In the genomic region with DNA sequence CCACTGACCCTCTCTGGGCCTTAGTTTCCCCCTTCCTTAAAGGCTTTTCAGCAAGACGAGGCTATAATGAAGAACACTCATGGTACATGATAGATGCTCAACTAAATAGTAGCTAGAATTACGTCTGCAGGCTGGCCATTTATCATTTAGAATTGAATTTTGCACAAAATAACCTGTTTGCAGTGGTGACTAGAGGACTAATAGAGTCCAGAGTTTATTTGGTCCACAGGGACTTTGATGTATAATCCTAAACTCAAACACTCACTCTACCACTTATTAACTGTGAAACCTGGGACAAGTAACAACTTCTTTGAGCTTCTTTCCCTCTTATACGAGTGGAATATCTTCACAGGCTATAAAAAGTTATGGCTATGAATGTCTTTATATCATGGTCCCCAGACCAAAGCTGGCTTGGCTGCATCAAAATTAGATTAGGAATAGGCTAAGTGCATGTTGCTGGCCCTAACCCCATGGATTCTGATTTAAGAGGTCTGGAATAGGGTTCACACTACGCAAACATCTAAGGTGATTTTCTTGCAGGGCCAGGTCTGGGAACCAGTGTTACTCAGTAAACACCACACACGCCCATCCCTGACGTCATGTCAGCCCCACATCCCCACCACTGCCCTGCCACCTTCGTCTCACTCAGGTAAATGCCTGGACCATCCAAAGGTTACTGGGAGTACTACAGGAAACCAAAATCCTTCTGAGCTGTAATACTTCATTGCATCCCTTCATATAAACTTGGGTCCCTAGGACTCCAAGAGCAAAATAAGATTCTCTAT, we compare ENCODE assay signal across 1 cellular context.
TF ChIP-seq lines count a peak whose summit lies in the region.

No MANE protein-coding gene starts in this region.

TF ChIP-seq in HepG2, 621 proteins besides CTCF, POLR2A, EP300 and RAD21 (continued from another document and continues in another):
- TF ChIP-seq, protein P1, sequence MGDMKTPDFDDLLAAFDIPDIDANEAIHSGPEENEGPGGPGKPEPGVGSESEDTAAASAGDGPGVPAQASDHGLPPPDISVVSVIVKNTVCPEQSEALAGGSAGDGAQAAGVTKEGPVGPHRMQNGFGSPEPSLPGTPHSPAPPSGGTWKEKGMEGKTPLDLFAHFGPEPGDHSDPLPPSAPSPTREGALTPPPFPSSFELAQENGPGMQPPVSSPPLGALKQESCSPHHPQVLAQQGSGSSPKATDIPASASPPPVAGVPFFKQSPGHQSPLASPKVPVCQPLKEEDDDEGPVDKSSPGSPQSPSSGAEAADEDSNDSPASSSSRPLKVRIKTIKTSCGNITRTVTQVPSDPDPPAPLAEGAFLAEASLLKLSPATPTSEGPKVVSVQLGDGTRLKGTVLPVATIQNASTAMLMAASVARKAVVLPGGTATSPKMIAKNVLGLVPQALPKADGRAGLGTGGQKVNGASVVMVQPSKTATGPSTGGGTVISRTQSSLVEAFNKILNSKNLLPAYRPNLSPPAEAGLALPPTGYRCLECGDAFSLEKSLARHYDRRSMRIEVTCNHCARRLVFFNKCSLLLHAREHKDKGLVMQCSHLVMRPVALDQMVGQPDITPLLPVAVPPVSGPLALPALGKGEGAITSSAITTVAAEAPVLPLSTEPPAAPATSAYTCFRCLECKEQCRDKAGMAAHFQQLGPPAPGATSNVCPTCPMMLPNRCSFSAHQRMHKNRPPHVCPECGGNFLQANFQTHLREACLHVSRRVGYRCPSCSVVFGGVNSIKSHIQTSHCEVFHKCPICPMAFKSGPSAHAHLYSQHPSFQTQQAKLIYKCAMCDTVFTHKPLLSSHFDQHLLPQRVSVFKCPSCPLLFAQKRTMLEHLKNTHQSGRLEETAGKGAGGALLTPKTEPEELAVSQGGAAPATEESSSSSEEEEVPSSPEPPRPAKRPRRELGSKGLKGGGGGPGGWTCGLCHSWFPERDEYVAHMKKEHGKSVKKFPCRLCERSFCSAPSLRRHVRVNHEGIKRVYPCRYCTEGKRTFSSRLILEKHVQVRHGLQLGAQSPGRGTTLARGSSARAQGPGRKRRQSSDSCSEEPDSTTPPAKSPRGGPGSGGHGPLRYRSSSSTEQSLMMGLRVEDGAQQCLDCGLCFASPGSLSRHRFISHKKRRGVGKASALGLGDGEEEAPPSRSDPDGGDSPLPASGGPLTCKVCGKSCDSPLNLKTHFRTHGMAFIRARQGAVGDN (CRISPR knock-in tag; IDR thresholded peaks at IDR 0.05): no peak
- TF ChIP-seq U2AF1 (optimal IDR thresholded peaks at IDR 0.05; ENCODE audit: low read depth, low read length): no peak
- TF ChIP-seq ZNF891 (CRISPR knock-in tag; IDR thresholded peaks at IDR 0.05): no peak
- TF ChIP-seq LCORL (IDR thresholded peaks at IDR 0.05): no peak
- TF ChIP-seq LCORL (CRISPR knock-in tag; IDR thresholded peaks at IDR 0.05): no peak
- TF ChIP-seq, protein P2, sequence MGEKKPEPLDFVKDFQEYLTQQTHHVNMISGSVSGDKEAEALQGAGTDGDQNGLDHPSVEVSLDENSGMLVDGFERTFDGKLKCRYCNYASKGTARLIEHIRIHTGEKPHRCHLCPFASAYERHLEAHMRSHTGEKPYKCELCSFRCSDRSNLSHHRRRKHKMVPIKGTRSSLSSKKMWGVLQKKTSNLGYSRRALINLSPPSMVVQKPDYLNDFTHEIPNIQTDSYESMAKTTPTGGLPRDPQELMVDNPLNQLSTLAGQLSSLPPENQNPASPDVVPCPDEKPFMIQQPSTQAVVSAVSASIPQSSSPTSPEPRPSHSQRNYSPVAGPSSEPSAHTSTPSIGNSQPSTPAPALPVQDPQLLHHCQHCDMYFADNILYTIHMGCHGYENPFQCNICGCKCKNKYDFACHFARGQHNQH (CRISPR knock-in tag; IDR thresholded peaks at IDR 0.05): no peak
- TF ChIP-seq, protein P3, sequence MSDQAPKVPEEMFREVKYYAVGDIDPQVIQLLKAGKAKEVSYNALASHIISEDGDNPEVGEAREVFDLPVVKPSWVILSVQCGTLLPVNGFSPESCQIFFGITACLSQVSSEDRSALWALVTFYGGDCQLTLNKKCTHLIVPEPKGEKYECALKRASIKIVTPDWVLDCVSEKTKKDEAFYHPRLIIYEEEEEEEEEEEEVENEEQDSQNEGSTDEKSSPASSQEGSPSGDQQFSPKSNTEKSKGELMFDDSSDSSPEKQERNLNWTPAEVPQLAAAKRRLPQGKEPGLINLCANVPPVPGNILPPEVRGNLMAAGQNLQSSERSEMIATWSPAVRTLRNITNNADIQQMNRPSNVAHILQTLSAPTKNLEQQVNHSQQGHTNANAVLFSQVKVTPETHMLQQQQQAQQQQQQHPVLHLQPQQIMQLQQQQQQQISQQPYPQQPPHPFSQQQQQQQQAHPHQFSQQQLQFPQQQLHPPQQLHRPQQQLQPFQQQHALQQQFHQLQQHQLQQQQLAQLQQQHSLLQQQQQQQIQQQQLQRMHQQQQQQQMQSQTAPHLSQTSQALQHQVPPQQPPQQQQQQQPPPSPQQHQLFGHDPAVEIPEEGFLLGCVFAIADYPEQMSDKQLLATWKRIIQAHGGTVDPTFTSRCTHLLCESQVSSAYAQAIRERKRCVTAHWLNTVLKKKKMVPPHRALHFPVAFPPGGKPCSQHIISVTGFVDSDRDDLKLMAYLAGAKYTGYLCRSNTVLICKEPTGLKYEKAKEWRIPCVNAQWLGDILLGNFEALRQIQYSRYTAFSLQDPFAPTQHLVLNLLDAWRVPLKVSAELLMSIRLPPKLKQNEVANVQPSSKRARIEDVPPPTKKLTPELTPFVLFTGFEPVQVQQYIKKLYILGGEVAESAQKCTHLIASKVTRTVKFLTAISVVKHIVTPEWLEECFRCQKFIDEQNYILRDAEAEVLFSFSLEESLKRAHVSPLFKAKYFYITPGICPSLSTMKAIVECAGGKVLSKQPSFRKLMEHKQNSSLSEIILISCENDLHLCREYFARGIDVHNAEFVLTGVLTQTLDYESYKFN (CRISPR knock-in tag; conservative IDR thresholded peaks at IDR 0.05): peak; percentile 98
- TF ChIP-seq ZSCAN31 (CRISPR knock-in tag; IDR thresholded peaks at IDR 0.05; ENCODE audit: low read depth): no peak
- TF ChIP-seq ATF7 (IDR thresholded peaks at IDR 0.05): peak; percentile 51; the same call in 1 of the 2 replicates
- TF ChIP-seq ATF7 (CRISPR knock-in tag; IDR thresholded peaks at IDR 0.05): no peak; the same call in 1 of the 2 replicates
- no peak for TF ChIP-seq TP53 (CRISPR knock-in tag; conservative IDR thresholded peaks at IDR 0.05)
- TF ChIP-seq HNF4G (IDR thresholded peaks at IDR 0.05; ENCODE audit: borderline replicate concordance, low read depth, low read length): peak; percentile 84
- TF ChIP-seq HNF4G (CRISPR knock-in tag; IDR thresholded peaks at IDR 0.05; ENCODE audit: borderline replicate concordance, low read depth): no peak
- TF ChIP-seq, protein P4, sequence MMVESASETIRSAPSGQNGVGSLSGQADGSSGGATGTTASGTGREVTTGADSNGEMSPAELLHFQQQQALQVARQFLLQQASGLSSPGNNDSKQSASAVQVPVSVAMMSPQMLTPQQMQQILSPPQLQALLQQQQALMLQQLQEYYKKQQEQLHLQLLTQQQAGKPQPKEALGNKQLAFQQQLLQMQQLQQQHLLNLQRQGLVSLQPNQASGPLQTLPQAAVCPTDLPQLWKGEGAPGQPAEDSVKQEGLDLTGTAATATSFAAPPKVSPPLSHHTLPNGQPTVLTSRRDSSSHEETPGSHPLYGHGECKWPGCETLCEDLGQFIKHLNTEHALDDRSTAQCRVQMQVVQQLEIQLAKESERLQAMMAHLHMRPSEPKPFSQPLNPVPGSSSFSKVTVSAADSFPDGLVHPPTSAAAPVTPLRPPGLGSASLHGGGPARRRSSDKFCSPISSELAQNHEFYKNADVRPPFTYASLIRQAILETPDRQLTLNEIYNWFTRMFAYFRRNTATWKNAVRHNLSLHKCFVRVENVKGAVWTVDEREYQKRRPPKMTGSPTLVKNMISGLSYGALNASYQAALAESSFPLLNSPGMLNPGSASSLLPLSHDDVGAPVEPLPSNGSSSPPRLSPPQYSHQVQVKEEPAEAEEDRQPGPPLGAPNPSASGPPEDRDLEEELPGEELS (CRISPR knock-in tag; IDR thresholded peaks at IDR 0.05): peak; percentile 62; the same call in 1 of the 2 replicates
- no peak for TF ChIP-seq MEF2D (CRISPR knock-in tag; IDR thresholded peaks at IDR 0.05)
- no peak for TF ChIP-seq RARG (CRISPR knock-in tag; IDR thresholded peaks at IDR 0.05; ENCODE audit: low read depth)
- TF ChIP-seq ZNF556 (CRISPR knock-in tag; IDR thresholded peaks at IDR 0.05; ENCODE audit: borderline replicate concordance): peak; percentile 83
- no peak for TF ChIP-seq ZNF451 (CRISPR knock-in tag; IDR thresholded peaks at IDR 0.05)
- TF ChIP-seq HNRNPK (IDR thresholded peaks at IDR 0.05; ENCODE audit: low read depth, low read length, poor library complexity, severe bottlenecking): no peak
- TF ChIP-seq SMARCC2 (IDR thresholded peaks at IDR 0.05): no peak
- TF ChIP-seq ZNF3 (CRISPR knock-in tag; IDR thresholded peaks at IDR 0.05): peak; percentile 60; the same call in 1 of the 2 replicates
- TF ChIP-seq MYNN (CRISPR knock-in tag; IDR thresholded peaks at IDR 0.05; ENCODE audit: low read depth): no peak
- TF ChIP-seq MAF1 (CRISPR knock-in tag; IDR thresholded peaks at IDR 0.05; ENCODE audit: borderline replicate concordance): no peak
- no peak for TF ChIP-seq RORA (CRISPR knock-in tag; IDR thresholded peaks at IDR 0.05)
- TF ChIP-seq, protein P5, sequence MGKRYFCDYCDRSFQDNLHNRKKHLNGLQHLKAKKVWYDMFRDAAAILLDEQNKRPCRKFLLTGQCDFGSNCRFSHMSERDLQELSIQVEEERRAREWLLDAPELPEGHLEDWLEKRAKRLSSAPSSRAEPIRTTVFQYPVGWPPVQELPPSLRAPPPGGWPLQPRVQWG (CRISPR knock-in tag; IDR thresholded peaks at IDR 0.05; ENCODE audit: borderline replicate concordance, low read depth): no peak
- no peak for TF ChIP-seq ZNF430 (CRISPR knock-in tag; IDR thresholded peaks at IDR 0.05)
- TF ChIP-seq ZBTB20 (CRISPR knock-in tag; IDR thresholded peaks at IDR 0.05; ENCODE audit: borderline replicate concordance, low read depth): no peak
- peak; percentile 88 for TF ChIP-seq ZEB1 (IDR thresholded peaks at IDR 0.05; ENCODE audit: insufficient replicate concordance, low read depth)
- TF ChIP-seq JUN (CRISPR knock-in tag; IDR thresholded peaks at IDR 0.05): peak; percentile 41; the same call in 1 of the 2 replicates
- TF ChIP-seq ZNF207 (IDR thresholded peaks at IDR 0.05; ENCODE audit: borderline replicate concordance): no peak
- no peak for TF ChIP-seq KDM4B (CRISPR knock-in tag; IDR thresholded peaks at IDR 0.05)
- no peak for TF ChIP-seq ZNF850 (CRISPR knock-in tag; conservative IDR thresholded peaks at IDR 0.05)
- no peak for TF ChIP-seq ZNF747 (CRISPR knock-in tag; IDR thresholded peaks at IDR 0.05; ENCODE audit: borderline replicate concordance)
- TF ChIP-seq ZNF83 (CRISPR knock-in tag; IDR thresholded peaks at IDR 0.05; ENCODE audit: borderline replicate concordance): no peak
- TF ChIP-seq ZNF136 (CRISPR knock-in tag; IDR thresholded peaks at IDR 0.05; ENCODE audit: low read depth): no peak
- no peak for TF ChIP-seq ZNF563 (CRISPR knock-in tag; IDR thresholded peaks at IDR 0.05)
- TF ChIP-seq SETDB1 (CRISPR knock-in tag; IDR thresholded peaks at IDR 0.05; ENCODE audit: borderline replicate concordance): no peak
- TF ChIP-seq TBL1XR1 (IDR thresholded peaks at IDR 0.05; ENCODE audit: borderline replicate concordance, low read length, partially characterized antibody): no peak
- no peak for TF ChIP-seq ZNF841 (CRISPR knock-in tag; IDR thresholded peaks at IDR 0.05; ENCODE audit: borderline replicate concordance)
- peak; percentile 98 for TF ChIP-seq ZMYM3 (CRISPR knock-in tag; IDR thresholded peaks at IDR 0.05)
- TF ChIP-seq, protein P6, sequence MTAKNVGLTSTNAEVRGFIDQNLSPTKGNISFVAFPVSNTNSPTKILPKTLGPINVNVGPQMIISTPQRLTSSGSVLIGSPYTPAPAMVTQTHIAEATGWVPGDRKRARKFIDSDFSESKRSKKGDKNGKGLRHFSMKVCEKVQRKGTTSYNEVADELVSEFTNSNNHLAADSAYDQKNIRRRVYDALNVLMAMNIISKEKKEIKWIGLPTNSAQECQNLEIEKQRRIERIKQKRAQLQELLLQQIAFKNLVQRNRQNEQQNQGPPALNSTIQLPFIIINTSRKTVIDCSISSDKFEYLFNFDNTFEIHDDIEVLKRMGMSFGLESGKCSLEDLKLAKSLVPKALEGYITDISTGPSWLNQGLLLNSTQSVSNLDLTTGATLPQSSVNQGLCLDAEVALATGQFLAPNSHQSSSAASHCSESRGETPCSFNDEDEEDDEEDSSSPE (CRISPR knock-in tag; IDR thresholded peaks at IDR 0.05): no peak
- TF ChIP-seq ZNF224 (CRISPR knock-in tag; IDR thresholded peaks at IDR 0.05): no peak
- TF ChIP-seq U2AF2 (IDR thresholded peaks at IDR 0.05; ENCODE audit: low read depth, low read length): no peak
- no peak for TF ChIP-seq MTA3 (CRISPR knock-in tag; IDR thresholded peaks at IDR 0.05)
- no peak for TF ChIP-seq NR2F1 (CRISPR knock-in tag; IDR thresholded peaks at IDR 0.05)
- no peak for TF ChIP-seq KMT2B (CRISPR knock-in tag; IDR thresholded peaks at IDR 0.05)
- no peak for TF ChIP-seq SMAD3 (CRISPR knock-in tag; IDR thresholded peaks at IDR 0.05)
- no peak for TF ChIP-seq SPEN (CRISPR knock-in tag; IDR thresholded peaks at IDR 0.05; ENCODE audit: low read depth)
- no peak for TF ChIP-seq PAF1 (CRISPR knock-in tag; IDR thresholded peaks at IDR 0.05)
- peak; percentile 84; the same call in 1 of the 2 replicates for TF ChIP-seq CHD4 (IDR thresholded peaks at IDR 0.05; ENCODE audit: borderline replicate concordance, low read length)
- peak; percentile 72; the same call in 1 of the 2 replicates for TF ChIP-seq BRCA1 (CRISPR knock-in tag; IDR thresholded peaks at IDR 0.05)
- no peak for TF ChIP-seq HNRNPLL (IDR thresholded peaks at IDR 0.05; ENCODE audit: low read depth, low read length, poor library complexity, severe bottlenecking)
- TF ChIP-seq KDM1A (CRISPR knock-in tag; IDR thresholded peaks at IDR 0.05): peak; percentile 63
- TF ChIP-seq GATAD1 (CRISPR knock-in tag; IDR thresholded peaks at IDR 0.05): no peak
- TF ChIP-seq ZNF784 (CRISPR knock-in tag; IDR thresholded peaks at IDR 0.05; ENCODE audit: borderline replicate concordance): no peak
